Comparison of ENCODE assay signal across 9 cellular contexts in genomic region chr17:47862621-47863440, GRCh38. TPM values are rescaled to one million over a fixed set of nuclear protein-coding genes. Genes with fewer than 3 reads are reported as not detected.
DNase-seq lines count a peak whose midpoint lies in the region; ATAC-seq and TF ChIP-seq lines count a peak whose summit lies in the region.
"Had no signal": no experiment of that assay in that cellular context is flagged by ENCODE, and none has a peak within 500 bp of the region (broad histone marks: within the 10 kb centered on the region; RNA-seq: fewer than 3 reads in every experiment).

No MANE protein-coding gene starts in this region.

- no peaks in the 10 kb centered on the region for H3K4me1 ChIP-seq in body of pancreas

- no peak for TF ChIP-seq POLR2A in body of pancreas (IDR thresholded peaks at IDR 0.05)

- no peaks in the 10 kb centered on the region for H3K36me3 Mint-ChIP-seq in CD14-positive monocyte

- WGBS in body of pancreas, 2 donors = 65 to 70% methylated on average over 7 of the region's 7 CpGs

- H3K27me3 ChIP-seq in body of pancreas = no peaks in the 10 kb centered on the region

- no peak overlapping the region for H3K4me3 Mint-ChIP-seq in CD14-positive monocyte

- DNase-seq in GM04503 (ENCODE audit: low read depth) (peak; percentile 64), RKO (ENCODE audit: low spot score) (peak; percentile 90), left colon (no peak), NCI-H446 (lab: John Stamatoyannopoulos, UW) (no peak), body of pancreas (no peak), CD14-positive monocyte (ENCODE audit: low spot score) (no peak)
- DNase-seq: NCI-H2081 treated with DMSO at 0.1 percent for 48 hours; stimulated activated CD4-positive, alpha-beta T cell treated with anti-CD3 and anti-CD28 coated beads, Interleukin-4, amount 100 ng/mL, for 24 hours had no signal

- H3K27ac Mint-ChIP-seq in CD14-positive monocyte = peak overlapping the region in 1 of 7 donors; percentile 19

- H3K27ac ChIP-seq in body of pancreas = no peak overlapping the region

- H3K36me3 ChIP-seq in body of pancreas (replicated peaks in 1 of 2; ENCODE audit: insufficient read depth in 1 of 2, low read depth in 2 of 2) = no peaks in the 10 kb centered on the region

- intact Hi-C loops in left colon (cut with DNase I, micrococcal nuclease) (no loop called here), body of pancreas (cut with DNase I) (no loop called here), CD14-positive monocyte (cut with micrococcal nuclease) (no loop called here)

- TF ChIP-seq CTCF in body of pancreas (IDR thresholded peaks at IDR 0.05) = no peak
- no peak for TF ChIP-seq CTCF in CD14-positive monocyte (IDR thresholded peaks at IDR 0.05)

- H3K4me1 Mint-ChIP-seq in CD14-positive monocyte = peaks cover 12% of the 10 kb centered on the region

- H3K9me3 Mint-ChIP-seq in CD14-positive monocyte = no peaks in the 10 kb centered on the region

- peak; percentile 85 for ATAC-seq in left colon
- no peak for ATAC-seq in body of pancreas

- no peaks in the 10 kb centered on the region for H3K9me3 ChIP-seq in body of pancreas

- H3K4me3 ChIP-seq in body of pancreas = no peak overlapping the region

- peaks cover 13 to 24% (median 15%) of the 10 kb centered on the region in 3 donors for H3K27me3 Mint-ChIP-seq in CD14-positive monocyte (ENCODE audit: low read depth in 3 of 3)

RNA-seq across cellular contexts. Expression of gene SP6, which starts 11.9 kb away (rescaled TPM):
- total RNA-seq in left colon (10 to 100 TPM in 1 of 2 donors, 1 to 10 TPM in 1; 4.4 to 20.5 TPM), body of pancreas (under 1 TPM; 0.26 to 0.99 TPM)
- under 1 TPM in 1 of 2 donors, not detected in 1; 0.06 TPM for polyA plus RNA-seq in CD14-positive monocyte

RNA-seq across cellular contexts. Expression of gene SCRN2, which starts 21.8 kb away (rescaled TPM):
- total RNA-seq in left colon (10 to 100 TPM; 51.0 to 53.7 TPM), body of pancreas (10 to 100 TPM; 37.2 to 45.7 TPM)
- 10 to 100 TPM; 13.2 to 14.5 TPM for polyA plus RNA-seq in CD14-positive monocyte

RNA-seq across cellular contexts. Expression of gene LRRC46, which starts 31.4 kb away (rescaled TPM):
- total RNA-seq in left colon = under 1 TPM in 1 of 2 donors, not detected in 1; 0.42 TPM
- total RNA-seq in body of pancreas = not detected
- under 1 TPM; 0.12 to 0.22 TPM for polyA plus RNA-seq in CD14-positive monocyte
- total RNA-seq: lung microvascular endothelial cell had no signal

RNA-seq across cellular contexts. Expression of gene MRPL10, which starts 31.5 kb away (rescaled TPM):
- 10 to 100 TPM; 31.5 to 37.5 TPM for total RNA-seq in left colon
- total RNA-seq in body of pancreas = 10 to 100 TPM in 1 of 2 donors, 1 to 10 TPM in 1; 4.3 to 29.8 TPM
- 10 to 100 TPM; 32.6 to 32.7 TPM for polyA plus RNA-seq in CD14-positive monocyte

RNA-seq across cellular contexts. Expression of gene SP2, which starts 33.2 kb away (rescaled TPM):
- total RNA-seq in left colon (10 to 100 TPM; 21.7 to 22.3 TPM), body of pancreas (1 to 10 TPM; 4.7 to 6.3 TPM)
- polyA plus RNA-seq in CD14-positive monocyte = 1 to 10 TPM; 3.1 to 6.8 TPM

Comparison
In these comparisons a context has a peak if more than half of its experiments do, and no peak if none do; other contexts are left out.
1. DNase-seq: peak in GM04503 (single experiment) and RKO (single experiment); none in left colon (0 of 2), NCI-H446 (0 of 2), body of pancreas (0 of 4) and CD14-positive monocyte (single experiment).